In genomic region chr17:37698856-37699255, GRCh38 we compare ENCODE assay signal across 1 cellular context.
TF ChIP-seq lines count a peak whose summit lies in the region.

No MANE protein-coding gene starts in this region.

TF ChIP-seq in HCT116, 20 proteins besides CTCF, POLR2A, EP300 and RAD21:
- TF ChIP-seq EGR1 (IDR thresholded peaks at IDR 0.05; ENCODE audit: low read depth) (no peak), EZH2 (IDR thresholded peaks at IDR 0.05) (no peak), SP1 (IDR thresholded peaks at IDR 0.05; ENCODE audit: low read depth) (no peak), YY1 (IDR thresholded peaks at IDR 0.05; ENCODE audit: extremely low read depth, insufficient replicate concordance, low read depth, low read length) (no peak), FOSL1 (IDR thresholded peaks at IDR 0.05; ENCODE audit: low read depth) (no peak), MAX (IDR thresholded peaks at IDR 0.05) (no peak), JUND (IDR thresholded peaks at IDR 0.05) (no peak), ZNF274 (IDR thresholded peaks at IDR 0.05; ENCODE audit: low read depth, low read length) (no peak), REST (IDR thresholded peaks at IDR 0.05; ENCODE audit: low read depth) (no peak), ZFX (IDR thresholded peaks at IDR 0.05) (no peak), SIN3A (IDR thresholded peaks at IDR 0.05; ENCODE audit: low read depth) (no peak), CBX3 (IDR thresholded peaks at IDR 0.05; ENCODE audit: low read depth) (no peak), ELF1 (IDR thresholded peaks at IDR 0.05; ENCODE audit: borderline replicate concordance, low read depth) (no peak)
- TF ChIP-seq, protein P1, sequence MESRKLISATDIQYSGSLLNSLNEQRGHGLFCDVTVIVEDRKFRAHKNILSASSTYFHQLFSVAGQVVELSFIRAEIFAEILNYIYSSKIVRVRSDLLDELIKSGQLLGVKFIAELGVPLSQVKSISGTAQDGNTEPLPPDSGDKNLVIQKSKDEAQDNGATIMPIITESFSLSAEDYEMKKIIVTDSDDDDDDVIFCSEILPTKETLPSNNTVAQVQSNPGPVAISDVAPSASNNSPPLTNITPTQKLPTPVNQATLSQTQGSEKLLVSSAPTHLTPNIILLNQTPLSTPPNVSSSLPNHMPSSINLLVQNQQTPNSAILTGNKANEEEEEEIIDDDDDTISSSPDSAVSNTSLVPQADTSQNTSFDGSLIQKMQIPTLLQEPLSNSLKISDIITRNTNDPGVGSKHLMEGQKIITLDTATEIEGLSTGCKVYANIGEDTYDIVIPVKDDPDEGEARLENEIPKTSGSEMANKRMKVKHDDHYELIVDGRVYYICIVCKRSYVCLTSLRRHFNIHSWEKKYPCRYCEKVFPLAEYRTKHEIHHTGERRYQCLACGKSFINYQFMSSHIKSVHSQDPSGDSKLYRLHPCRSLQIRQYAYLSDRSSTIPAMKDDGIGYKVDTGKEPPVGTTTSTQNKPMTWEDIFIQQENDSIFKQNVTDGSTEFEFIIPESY (IDR thresholded peaks at IDR 0.05; ENCODE audit: extremely low read depth, insufficient replicate concordance, low read length), result no peak
TF ChIP-seq in HCT116: peak in this region for 0.
